ENCODE assay signal across 17 cellular contexts in the genomic region with DNA sequence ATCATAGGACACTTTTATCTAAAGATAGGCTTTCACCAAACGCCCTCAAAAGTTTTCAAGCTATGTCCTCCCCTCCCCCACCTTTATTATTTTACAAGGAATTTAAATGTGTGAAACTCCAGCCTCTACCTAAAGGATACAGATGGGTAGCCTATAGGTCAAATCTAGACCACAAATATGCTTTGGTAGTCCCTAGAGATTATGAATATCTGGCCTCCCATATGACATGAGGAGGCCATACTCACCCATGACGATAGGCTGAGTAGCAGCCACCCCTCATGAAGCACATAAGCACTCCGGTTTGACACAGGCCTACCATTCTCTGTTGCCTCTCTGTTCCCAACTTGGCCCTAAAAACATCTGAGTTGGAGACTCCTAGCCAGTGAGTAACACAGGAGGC. TPM values are rescaled to one million over a fixed set of nuclear protein-coding genes. Genes with fewer than 3 reads are reported as not detected.
A peak's percentile ranks its signal among the peaks of the same experiment; 100 is the strongest.
DNase-seq lines count a peak whose midpoint lies in the region; ATAC-seq and TF ChIP-seq lines count a peak whose summit lies in the region.
"Had no signal": no experiment of that assay in that cellular context is flagged by ENCODE, and none has a peak within 500 bp of the region (broad histone marks: within the 10 kb centered on the region; RNA-seq: fewer than 3 reads in every experiment).

No MANE protein-coding gene starts in this region.

- H2AFZ ChIP-seq in smooth muscle cell (ENCODE audit: low read depth): no peak overlapping the region
- H2AFZ ChIP-seq: GM23248 had no signal

- H3K27ac Mint-ChIP-seq in endothelial cell (ENCODE audit: unreplicated experiment): no peak overlapping the region
- H3K27ac Mint-ChIP-seq: CD4-positive, alpha-beta T cell had no signal

- H3K27ac ChIP-seq in smooth muscle cell (ENCODE audit: low read depth): peak overlapping the region; percentile 26
- H3K27ac ChIP-seq: GM23248 had no signal

- H3K9ac ChIP-seq in smooth muscle cell (ENCODE audit: low read depth): no peak overlapping the region
- H3K9ac ChIP-seq: GM23248 had no signal

- H3K27me3 ChIP-seq in smooth muscle cell (ENCODE audit: low read depth): no peaks in the 10 kb centered on the region

- no peaks in the 10 kb centered on the region for H3K36me3 ChIP-seq in smooth muscle cell (ENCODE audit: low read depth)

- H3K4me3 Mint-ChIP-seq in endothelial cell (ENCODE audit: unreplicated experiment): no peak overlapping the region
- H3K4me3 Mint-ChIP-seq: CD4-positive, alpha-beta T cell had no signal

- peaks cover 24% of the 10 kb centered on the region for H3K4me1 Mint-ChIP-seq in endothelial cell (ENCODE audit: unreplicated experiment)

- H3K4me2 ChIP-seq in smooth muscle cell: peak overlapping the region; percentile 47

- peak; percentile 30 for DNase-seq in HCEC 1CT
- peak; percentile 60 for DNase-seq in OCI-M1 (lab: John Stamatoyannopoulos, UW)
- DNase-seq in fibroblast of mammary gland (ENCODE audit: low read depth): peak; percentile 30
- no peak for DNase-seq in smooth muscle cell (lab: John Stamatoyannopoulos, UW; ENCODE audit: unreplicated experiment)
- no peak for DNase-seq in endothelial cell (ENCODE audit: low spot score)
- DNase-seq in NOMO-1 treated with dmso at 0.1 percent for 144 hours (lab: John Stamatoyannopoulos, UW; ENCODE audit: unreplicated experiment): no peak
- DNase-seq: ACHN; CD4-positive, alpha-beta T cell; DMS53; GM23248; Karpas-422; NCI-H1930; NCI-H446; SW 1271 had no signal

- peaks cover 16% of the 10 kb centered on the region for H3K4me1 ChIP-seq in smooth muscle cell (ENCODE audit: low read depth)

- peaks cover 4% of the 10 kb centered on the region for H3K79me2 ChIP-seq in smooth muscle cell (ENCODE audit: low read depth)

- peaks cover 4% of the 10 kb centered on the region for H3F3A ChIP-seq in smooth muscle cell (ENCODE audit: low read depth)

- no peak for ATAC-seq in GM21528 (IDR thresholded peaks at IDR 0.05; ENCODE audit: low FRiP score, unreplicated experiment)
- ATAC-seq: HepG2, Panc1 had no signal

- H3K9me3 Mint-ChIP-seq in endothelial cell (ENCODE audit: unreplicated experiment): no peaks in the 10 kb centered on the region
- H3K9me3 Mint-ChIP-seq: CD4-positive, alpha-beta T cell had no signal

- peaks cover 51% of the 10 kb centered on the region for H4K20me1 ChIP-seq in smooth muscle cell (ENCODE audit: low read depth)

- no peaks in the 10 kb centered on the region for H3K9me3 ChIP-seq in smooth muscle cell (replicated peaks; ENCODE audit: low read depth)

- TF ChIP-seq CTCF in fibroblast of mammary gland (conservative IDR thresholded peaks at IDR 0.05; ENCODE audit: control insufficient read depth, insufficient read depth, low read depth, low read length): no peak
- no peak for TF ChIP-seq CTCF in smooth muscle cell (IDR thresholded peaks at IDR 0.05; ENCODE audit: borderline replicate concordance, insufficient read depth, poor library complexity, severe bottlenecking)
- TF ChIP-seq CTCF in endothelial cell (IDR thresholded peaks at IDR 0.05; ENCODE audit: unreplicated experiment): no peak

- 55% methylated on average over 3 of the region's 3 CpGs for WGBS in smooth muscle cell (ENCODE audit: low lambda C conversion rate)

- H3K4me3 ChIP-seq in fibroblast of mammary gland (ENCODE audit: control insufficient read depth, low read depth, low read length) (no peak overlapping the region), smooth muscle cell (no peak overlapping the region)
- H3K4me3 ChIP-seq: GM23248 had no signal

- peaks cover 3% of the 10 kb centered on the region for H3K36me3 Mint-ChIP-seq in endothelial cell (ENCODE audit: low read depth, unreplicated experiment)

- peaks cover 5% of the 10 kb centered on the region for H3K27me3 Mint-ChIP-seq in endothelial cell (ENCODE audit: unreplicated experiment)
- H3K27me3 Mint-ChIP-seq: CD4-positive, alpha-beta T cell had no signal

RNA-seq across cellular contexts. Expression of gene SIL1, which starts 11.9 kb away (rescaled TPM):
- 45.5 and 52.6 TPM in 2 replicates for total RNA-seq in smooth muscle cell
- polyA plus RNA-seq in smooth muscle cell: 119 and 126 TPM in 2 replicates
- 35.6 TPM for total RNA-seq in endothelial cell (ENCODE audit: unreplicated experiment)

Comparison
In these comparisons a context has a peak if more than half of its experiments do, and no peak if none do; other contexts are left out.
1. DNase-seq: peak in HCEC 1CT (single experiment), OCI-M1 (single experiment) and fibroblast of mammary gland (single experiment); none in smooth muscle cell (single experiment), endothelial cell (single experiment) and NOMO-1 treated with dmso at 0.1 percent for 144 hours (single experiment).